13 cellular contexts compared by ENCODE assay signal in the genomic region with DNA sequence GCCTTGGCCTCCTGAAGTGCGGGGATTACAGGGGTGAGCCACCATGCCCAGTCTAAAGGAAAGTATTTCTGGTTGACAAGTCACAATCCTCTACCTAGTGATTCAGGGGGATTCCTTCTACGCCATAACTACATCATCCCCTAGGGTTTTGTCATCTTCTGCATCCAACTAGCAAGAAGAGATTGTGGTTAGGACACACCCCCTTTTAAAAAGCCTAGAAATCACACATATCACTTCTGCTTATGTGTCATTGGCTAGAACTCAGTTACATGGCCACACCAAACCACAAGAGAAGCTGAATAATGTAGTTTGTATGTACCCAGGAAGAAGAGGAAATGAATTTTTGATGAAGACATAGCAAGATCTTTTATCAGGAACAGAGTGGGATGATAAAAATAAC. TPM values are rescaled to one million over a fixed set of nuclear protein-coding genes. Genes with fewer than 3 reads are reported as not detected.
DNase-seq lines count a peak whose midpoint lies in the region; ATAC-seq and TF ChIP-seq lines count a peak whose summit lies in the region.
"Had no signal": no experiment of that assay in that cellular context is flagged by ENCODE, and none has a peak within 500 bp of the region (broad histone marks: within the 10 kb centered on the region; RNA-seq: fewer than 3 reads in every experiment).

No MANE protein-coding gene starts in this region.

- no peak for ATAC-seq in GM18505 (IDR thresholded peaks at IDR 0.05; ENCODE audit: unreplicated experiment)
- ATAC-seq: PC-3 had no signal

- WGBS in mammary epithelial cell (ENCODE audit: low coverage, missing lambda C conversion rate), result 71% methylated on average over 2 of the region's 2 CpGs
- WGBS in lower leg skin, 2 donors, result 87 to 88% methylated on average over 2 of the region's 2 CpGs

- dilution Hi-C loops in mammary epithelial cell (cut with HindIII; ENCODE audit: low sequenced_read_pairs), result no loop called here

- H3K4me2 ChIP-seq in mammary epithelial cell (ENCODE audit: insufficient read depth, low read depth, low read length), result no peak overlapping the region

- no TSS peak for BruUV-seq in mammary epithelial cell (replicated peaks; lab: Mats Ljungman, UMichigan)

- H3K4me1 ChIP-seq in mammary epithelial cell (ENCODE audit: insufficient read depth, low read length) (peaks cover 7% of the 10 kb centered on the region), breast epithelium (no peaks in the 10 kb centered on the region), ascending aorta (no peaks in the 10 kb centered on the region)
- H3K4me1 ChIP-seq: colonic mucosa, uterus had no signal

- H3K27me3 ChIP-seq in mammary epithelial cell (ENCODE audit: insufficient read depth, low read length), result no peaks in the 10 kb centered on the region
- no peaks in the 10 kb centered on the region for H3K27me3 ChIP-seq in breast epithelium
- H3K27me3 ChIP-seq in ascending aorta, result no peaks in the 10 kb centered on the region
- H3K27me3 ChIP-seq: colonic mucosa, uterus had no signal

- H3K27ac ChIP-seq in mammary epithelial cell (ENCODE audit: insufficient read depth, low read depth, low read length) (no peak overlapping the region), breast epithelium (no peak overlapping the region), ascending aorta (peak overlapping the region in 1 of 2 donors; percentile 74)
- H3K27ac ChIP-seq: colonic mucosa, uterus, VCaP had no signal

- intact Hi-C loops in mammary epithelial cell (cut with micrococcal nuclease) (no loop called here), breast epithelium (cut with DNase I; ENCODE audit: low total_unique reads) (no loop called here), ascending aorta (cut with DNase I) (loop anchor here (1.0 to 10.0 kb wide), 3 partner anchors 15 to 1128 kb away; partner anchors contain the start of gene CHD6), lower leg skin (cut with DNase I; ENCODE audit: low total_unique reads) (no loop called here)

- H4K20me1 ChIP-seq in mammary epithelial cell (ENCODE audit: insufficient read depth, low read length), result no peaks in the 10 kb centered on the region

- no peaks in the 10 kb centered on the region for H3K79me2 ChIP-seq in mammary epithelial cell (ENCODE audit: insufficient read depth, low read length)

- no peak overlapping the region for H3K4me3 ChIP-seq in mammary epithelial cell (replicated peaks in 1 of 3; ENCODE audit: insufficient read depth in 1 of 3, low read depth in 2 of 3, low read length in 3 of 3)
- H3K4me3 ChIP-seq in breast epithelium, result no peak overlapping the region
- H3K4me3 ChIP-seq in fibroblast of pulmonary artery (replicated peaks; ENCODE audit: low read depth, low read length), result no peak overlapping the region
- no peak overlapping the region for H3K4me3 ChIP-seq in ascending aorta
- no peak overlapping the region for H3K4me3 ChIP-seq in lower leg skin (ENCODE audit: low read depth, poor library complexity, severe bottlenecking)
- H3K4me3 ChIP-seq: colonic mucosa, uterus had no signal

- in situ Hi-C loops in mammary epithelial cell (cut with MboI; ENCODE audit: low sequenced_read_pairs in 2 of 2), result no loop called here

- TF ChIP-seq CTCF in mammary epithelial cell (conservative IDR thresholded peaks at IDR 0.05 in 1 of 2, IDR thresholded peaks at IDR 0.05 in 1 of 2; ENCODE audit: extremely low read depth in 1 of 2, insufficient read depth in 1 of 2, low read depth in 1 of 2, low read length in 2 of 2) (no peak), breast epithelium (IDR thresholded peaks at IDR 0.05) (no peak), fibroblast of pulmonary artery (IDR thresholded peaks at IDR 0.05; ENCODE audit: low read length, missing control alignments) (no peak), ascending aorta (IDR thresholded peaks at IDR 0.05) (no peak), lower leg skin (IDR thresholded peaks at IDR 0.05) (no peak)

- CTCF ChIA-PET in mammary epithelial cell (lab: Charles Lee; ENCODE audit: low non-redundant PET), result no interaction called here

- H3K9me3 ChIP-seq in mammary epithelial cell (replicated peaks; ENCODE audit: insufficient read depth, low read length), result no peaks in the 10 kb centered on the region
- no peaks in the 10 kb centered on the region for H3K9me3 ChIP-seq in breast epithelium
- H3K9me3 ChIP-seq in ascending aorta, result no peaks in the 10 kb centered on the region
- H3K9me3 ChIP-seq: colonic mucosa, uterus had no signal

- DNase-seq in mammary epithelial cell (peak; percentile 86), breast epithelium (ENCODE audit: low spot score in 2 of 2) (no peak), RKO (ENCODE audit: low spot score) (peak; percentile 45), fibroblast of pulmonary artery (ENCODE audit: low read depth) (peak; percentile 40), ascending aorta (ENCODE audit: low spot score in 2 of 2) (no peak), lower leg skin (ENCODE audit: low spot score in 2 of 2) (no peak)
- no peak for DNase-seq in stimulated activated CD4-positive, alpha-beta T cell treated with anti-CD3 and anti-CD28 coated beads, Interleukin-1b, Interleukin-23, amount 100 ng/mL, for 48 hours
- DNase-seq: colonic mucosa, NCI-H2081, PC-3, uterus had no signal

- no peaks in the 10 kb centered on the region for H3K36me3 ChIP-seq in mammary epithelial cell (ENCODE audit: insufficient read depth, low read length)
- H3K36me3 ChIP-seq in breast epithelium, result no peaks in the 10 kb centered on the region
- no peaks in the 10 kb centered on the region for H3K36me3 ChIP-seq in ascending aorta
- H3K36me3 ChIP-seq: colonic mucosa, uterus had no signal

- no peak overlapping the region for H2AFZ ChIP-seq in mammary epithelial cell (ENCODE audit: low read depth, low read length)

- TF ChIP-seq POLR2A in breast epithelium (IDR thresholded peaks at IDR 0.05) (no peak), GM18505 (IDR thresholded peaks at IDR 0.05; ENCODE audit: borderline replicate concordance, extremely low read depth, insufficient read depth, insufficient read length) (no peak), lower leg skin (IDR thresholded peaks at IDR 0.05) (no peak)

- H3K9ac ChIP-seq in mammary epithelial cell (ENCODE audit: insufficient read depth, low read length), result no peak overlapping the region

RNA-seq across cellular contexts. Expression of gene CHD6, which starts 14.7 kb away (rescaled TPM):
- total RNA-seq in mammary epithelial cell (10 to 100 TPM; 27.0 to 28.2 TPM), breast epithelium (10 to 100 TPM; 31.4 to 85.8 (median 81.0) TPM), ascending aorta (42.9 TPM), lower leg skin (10 to 100 TPM; 29.7 to 40.1 (median 37.7) TPM)
- polyA plus RNA-seq in mammary epithelial cell, result 6.0 TPM
- 32.2 TPM for polyA minus RNA-seq in mammary epithelial cell

Comparison
In these comparisons a context has a peak if more than half of its experiments do, and no peak if none do; other contexts are left out.
1. DNase-seq: peak in mammary epithelial cell (single experiment), RKO (single experiment) and fibroblast of pulmonary artery (single experiment); none in breast epithelium (0 of 2), ascending aorta (0 of 2), stimulated activated CD4-positive, alpha-beta T cell treated with anti-CD3 and anti-CD28 coated beads, Interleukin-1b, Interleukin-23, amount 100 ng/mL, for 48 hours (single experiment) and lower leg skin (0 of 2).